ENCODE assay signal across 7 cellular contexts in the genomic region with DNA sequence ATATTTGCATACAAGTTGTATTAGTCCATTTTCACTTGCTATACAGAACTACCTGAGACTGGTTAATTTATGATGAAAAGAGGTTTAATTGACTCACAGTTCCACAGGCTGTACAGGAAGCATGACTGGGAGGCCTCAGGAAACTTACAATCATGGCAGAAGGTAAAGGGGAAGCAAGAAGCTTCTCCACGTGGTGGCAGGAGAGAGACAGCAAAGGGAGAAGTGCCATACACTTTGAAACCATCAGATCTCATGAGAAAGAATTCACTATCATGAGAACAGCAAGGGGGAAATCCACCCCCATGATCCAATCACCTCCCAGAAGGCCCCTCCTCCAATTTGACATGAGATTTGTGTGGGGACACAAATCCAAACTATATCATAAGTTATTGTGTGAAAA.
A peak's percentile ranks its signal among the peaks of the same experiment; 100 is the strongest.
DNase-seq lines count a peak whose midpoint lies in the region; ATAC-seq and TF ChIP-seq lines count a peak whose summit lies in the region.
"Not testable (repeated sequence)": the region's sequence is repeated elsewhere in the genome, so short reads cannot be mapped to it uniquely, and the experiment has no call there.

No MANE protein-coding gene starts in this region.

- not testable (repeated sequence) for H3K27ac ChIP-seq in HEK293 (ENCODE audit: extremely low read depth, low read depth, low read length); mammary epithelial cell (ENCODE audit: insufficient read depth, low read depth, low read length)

- in situ Hi-C loops in mammary epithelial cell (cut with MboI; ENCODE audit: low sequenced_read_pairs in 2 of 2) = not testable (repeated sequence)

- CTCF ChIA-PET in HEK293 (lab: Yijun Ruan, JAX); mammary epithelial cell (lab: Charles Lee; ENCODE audit: low non-redundant PET): not testable (repeated sequence)

- H3K4me2 ChIP-seq in mammary epithelial cell (ENCODE audit: insufficient read depth, low read depth, low read length) = not testable (repeated sequence)

- TF ChIP-seq CTCF in HEK293 (tag by site-specific recombination; IDR thresholded peaks at IDR 0.05); NB4 (IDR thresholded peaks at IDR 0.05; ENCODE audit: low read depth, low read length): not testable (repeated sequence)
- TF ChIP-seq CTCF in mammary epithelial cell (conservative IDR thresholded peaks at IDR 0.05 in 1 of 2, IDR thresholded peaks at IDR 0.05 in 1 of 2; ENCODE audit: extremely low read depth in 1 of 2, insufficient read depth in 1 of 2, low read depth in 1 of 2, low read length in 2 of 2) = peak; percentile 8 to 48
- peak; percentile 8 for TF ChIP-seq CTCF in fibroblast of the aortic adventitia (IDR thresholded peaks at IDR 0.05; ENCODE audit: insufficient read depth, low read length)

- dilution Hi-C loops in mammary epithelial cell (cut with HindIII; ENCODE audit: low sequenced_read_pairs) = not testable (repeated sequence)

- intact Hi-C loops in mammary epithelial cell (cut with micrococcal nuclease) = loop anchor here (2.0 kb wide), 1 partner anchor 830 kb away; no protein-coding TSS in a partner anchor

- WGBS in mammary epithelial cell (ENCODE audit: low coverage, missing lambda C conversion rate) = 7% methylated on average over 1 of the region's 1 CpG

- H3K4me1 ChIP-seq in HEK293 (ENCODE audit: control insufficient read depth, insufficient read depth, low read length); mammary epithelial cell (ENCODE audit: insufficient read depth, low read length): not testable (repeated sequence)

- H3K36me3 ChIP-seq in HEK293 (ENCODE audit: control insufficient read depth in 2 of 2, insufficient read depth in 1 of 2, low read length in 2 of 2); mammary epithelial cell (ENCODE audit: insufficient read depth, low read length): not testable (repeated sequence)

- not testable (repeated sequence) for H2AFZ ChIP-seq in mammary epithelial cell (ENCODE audit: low read depth, low read length)

- TF ChIP-seq POLR2A in NB4 (IDR thresholded peaks at IDR 0.05; ENCODE audit: extremely low read depth, insufficient read length) = not testable (repeated sequence)

- DNase-seq in DMS 273 (lab: John Stamatoyannopoulos, UW; ENCODE audit: unreplicated experiment) (peak; percentile 2), NB4 (ENCODE audit: low read depth) (peak; percentile 21), RPMI7951 (ENCODE audit: low read depth) (peak; percentile 56), fibroblast of the aortic adventitia (ENCODE audit: low read depth) (peak; percentile 20)
- not testable (repeated sequence) for DNase-seq in mammary epithelial cell; left lobe of liver (ENCODE audit: low spot score)

- BruUV-seq in mammary epithelial cell (replicated peaks; lab: Mats Ljungman, UMichigan) = not testable (repeated sequence)

- POLR2A ChIA-PET in HEK293 (lab: Yijun Ruan, JAX) = not testable (repeated sequence)

- H3K79me2 ChIP-seq in mammary epithelial cell (ENCODE audit: insufficient read depth, low read length) = not testable (repeated sequence)

- H3K4me3 ChIP-seq in HEK293 (ENCODE audit: low read depth, low read length); NB4 (ENCODE audit: low read depth, low read length); mammary epithelial cell (replicated peaks in 1 of 3; ENCODE audit: insufficient read depth in 1 of 3, low read depth in 2 of 3, low read length in 3 of 3); fibroblast of the aortic adventitia (ENCODE audit: low read depth, low read length): not testable (repeated sequence)

- peak; percentile 64 for ATAC-seq in left lobe of liver

- not testable (repeated sequence) for H3K9ac ChIP-seq in mammary epithelial cell (ENCODE audit: insufficient read depth, low read length)

- H4K20me1 ChIP-seq in mammary epithelial cell (ENCODE audit: insufficient read depth, low read length) = not testable (repeated sequence)

- not testable (repeated sequence) for H3K9me3 ChIP-seq in HEK293 (ENCODE audit: control insufficient read depth, insufficient read depth, low read depth, low read length); mammary epithelial cell (replicated peaks; ENCODE audit: insufficient read depth, low read length)

- H3K27me3 ChIP-seq in mammary epithelial cell (ENCODE audit: insufficient read depth, low read length) = not testable (repeated sequence)

TF ChIP-seq in HEK293, 187 proteins besides CTCF, POLR2A, EP300 and RAD21:
- peak; percentile 29 for TF ChIP-seq ZNF654 (tag by site-specific recombination; IDR thresholded peaks at IDR 0.05; ENCODE audit: low read depth)
